In genomic region chr3:182268711-182269110, GRCh38 we compare ENCODE assay signal across 1 cellular context.
TF ChIP-seq lines count a peak whose summit lies in the region.

No MANE protein-coding gene starts in this region.

TF ChIP-seq in H1, 55 proteins besides CTCF, POLR2A, EP300 and RAD21:
- TF ChIP-seq POLR2AphosphoS5 (IDR thresholded peaks at IDR 0.05; ENCODE audit: low read depth, low read length) (no peak), HDAC6 (IDR thresholded peaks at IDR 0.05; ENCODE audit: low read depth, low read length) (no peak), SIN3A (conservative IDR thresholded peaks at IDR 0.05 in 1 of 2, IDR thresholded peaks at IDR 0.05 in 1 of 2; ENCODE audit: low read depth in 1 of 2, low read length in 2 of 2) (no peak), RBBP5 (IDR thresholded peaks at IDR 0.05; ENCODE audit: borderline replicate concordance, low read depth, low read length) (no peak), CBX5 (IDR thresholded peaks at IDR 0.05; ENCODE audit: low read depth, low read length) (no peak), ZNF274 (IDR thresholded peaks at IDR 0.05; ENCODE audit: borderline replicate concordance, extremely low read depth, low read length) (no peak), ASH2L (IDR thresholded peaks at IDR 0.05; ENCODE audit: low read length) (no peak), TCF12 (IDR thresholded peaks at IDR 0.05; ENCODE audit: low read depth, low read length) (no peak), PHF8 (conservative IDR thresholded peaks at IDR 0.05; ENCODE audit: low read depth, low read length) (no peak), E2F6 (IDR thresholded peaks at IDR 0.05) (no peak), MAFK (IDR thresholded peaks at IDR 0.05; ENCODE audit: low read depth, low read length) (no peak), NRF1 (IDR thresholded peaks at IDR 0.05; ENCODE audit: low read depth, low read length) (no peak), SP1 (IDR thresholded peaks at IDR 0.05; ENCODE audit: low read depth, low read length) (no peak)
